In genomic region chr16:54374136-54374535, GRCh38 we compare ENCODE assay signal across 1 cellular context.
TF ChIP-seq lines count a peak whose summit lies in the region.

No MANE protein-coding gene starts in this region.

TF ChIP-seq in GM23338, 12 proteins besides CTCF, POLR2A, EP300 and RAD21 (continued from another document):
- no peak for TF ChIP-seq ZNF462 (CRISPR knock-in tag; IDR thresholded peaks at IDR 0.05)
- no peak for TF ChIP-seq EZH2phosphoT487 (IDR thresholded peaks at IDR 0.05; ENCODE audit: unreplicated experiment)
- no peak for TF ChIP-seq ETS1 (IDR thresholded peaks at IDR 0.05)
- no peak for TF ChIP-seq EZH2 (IDR thresholded peaks at IDR 0.05; ENCODE audit: low read depth, unreplicated experiment)
- no peak for TF ChIP-seq CREB1 (CRISPR knock-in tag; IDR thresholded peaks at IDR 0.05; ENCODE audit: low read depth)
- no peak for TF ChIP-seq JUNB (IDR thresholded peaks at IDR 0.05; ENCODE audit: unreplicated experiment)
- no peak for TF ChIP-seq REST (IDR thresholded peaks at IDR 0.05; ENCODE audit: unreplicated experiment)
TF ChIP-seq in GM23338: peak in this region for 0.
